In the genomic region with DNA sequence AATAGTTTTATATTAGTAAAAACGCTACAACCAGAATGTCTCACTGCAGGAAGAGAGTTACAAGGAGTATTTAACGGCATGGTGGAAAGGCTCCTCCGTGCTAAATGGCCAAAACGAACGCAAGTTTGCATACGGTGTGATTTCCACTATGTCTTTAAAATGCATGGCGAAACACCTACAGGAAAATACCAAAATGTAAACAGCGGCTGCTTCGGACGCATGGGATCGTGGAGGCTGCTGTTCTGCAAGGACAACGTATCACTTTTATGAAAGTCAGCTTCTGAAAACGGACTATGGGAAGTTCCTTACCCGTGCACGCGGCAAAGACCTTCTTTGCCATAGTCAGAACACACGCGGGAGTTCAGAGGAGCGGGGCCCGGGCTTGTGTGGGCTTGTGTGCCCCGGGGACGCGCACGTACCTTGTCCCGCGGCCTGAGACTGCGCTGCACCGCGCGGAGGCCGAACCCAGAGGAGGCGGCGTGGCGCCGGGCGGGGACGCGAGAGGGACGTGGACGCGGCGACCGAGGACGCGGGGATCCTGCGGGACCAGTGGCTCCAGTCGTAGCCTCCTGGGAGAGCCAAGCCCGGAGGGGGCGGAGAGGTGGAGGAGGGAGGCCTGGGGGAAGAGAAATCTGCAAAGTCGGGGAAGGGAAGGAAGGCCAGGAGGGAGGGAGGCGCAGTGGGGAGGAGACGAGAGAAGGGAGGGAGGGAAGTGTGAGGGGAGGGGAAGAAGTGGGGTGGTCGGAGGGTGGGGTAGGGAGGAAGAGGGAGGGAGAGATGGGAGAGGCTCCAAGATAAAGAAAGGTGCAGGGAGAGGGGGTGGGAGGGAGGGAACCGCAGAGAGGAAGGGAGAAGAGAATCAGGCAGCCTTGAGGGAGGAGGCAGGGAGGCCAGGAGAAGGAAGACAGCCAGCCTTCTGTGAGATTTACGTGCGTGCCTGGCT, we compare ENCODE assay signal across 8 cellular contexts. TPM values are rescaled to one million over a fixed set of nuclear protein-coding genes. Genes with fewer than 3 reads are reported as not detected.
DNase-seq lines count a peak whose midpoint lies in the region; ATAC-seq, FAIRE-seq and TF ChIP-seq lines count a peak whose summit lies in the region.

A gene (minus strand): TSS at position 697 of the 943 bp plus-strand sequence. CDS start 17,140 bp downstream, outside the sequence.

- no peak for TF ChIP-seq EP300 in GM12878 (IDR thresholded peaks at IDR 0.05; ENCODE audit: borderline replicate concordance in 1 of 2, control insufficient read depth in 1 of 2, low read depth in 2 of 2, low read length in 2 of 2)

- ATAC-seq in GM12878: peak; percentile 89

- peak within 1 kb of the TSS; percentile 96 for H2AFZ ChIP-seq in PC-9
- H2AFZ ChIP-seq in GM12878 (ENCODE audit: control insufficient read depth, low read depth, low read length): peak within 1 kb of the TSS; percentile 73

- H3K27ac ChIP-seq in HL-60 (replicated peaks) (peak within 1 kb of the TSS; percentile 59), PC-9 (peak within 1 kb of the TSS; percentile 79), GM12878 (ENCODE audit: control insufficient read depth, insufficient read depth) (peak within 1 kb of the TSS; percentile 5; the same call in 1 of the 2 replicates)

- TF ChIP-seq RAD21 in GM12878 (IDR thresholded peaks at IDR 0.05; ENCODE audit: insufficient read depth, low read depth, low read length): no peak

- intact Hi-C loops in PC-9 (cut with micrococcal nuclease; ENCODE audit: unreplicated experiment) (loop anchor here (1.0 to 5.0 kb wide), 3 partner anchors 23 to 415 kb away; no protein-coding TSS in a partner anchor), GM12878 (cut with micrococcal nuclease; ENCODE audit: unreplicated experiment) (no loop called here)

- SMC1A ChIA-PET in GM12878 (lab: Charles Lee; ENCODE audit: uncharacterized antibody, unreplicated experiment): no interaction called here

- H3K9ac ChIP-seq in GM12878 (ENCODE audit: control insufficient read depth, insufficient read depth, low read length): peak within 1 kb of the TSS; percentile 49; the same call in 1 of the 2 replicates

- POLR2A ChIA-PET in PC-9 (lab: Charles Lee; ENCODE audit: unreplicated experiment) (interaction anchor here (0.9 to 1.1 kb wide), 2 partner anchors 46 to 50 kb away, joined by 4 to 22 read pairs; a partner anchor contains a TSS), GM12878 (lab: Charles Lee) (no interaction called here)

- H3K9me2 ChIP-seq in PC-9 (ENCODE audit: insufficient read depth): no peaks in the 10 kb centered on the region

- H3K4me2 ChIP-seq in PC-9 (peak within 1 kb of the TSS; percentile 83), GM12878 (ENCODE audit: control insufficient read depth, insufficient read depth) (peak within 1 kb of the TSS; percentile 65)

- H3K79me2 ChIP-seq in PC-9 (ENCODE audit: low read depth) (peaks cover 47% of the 10 kb centered on the region), GM12878 (ENCODE audit: control insufficient read depth, insufficient read depth, low read length) (no peaks in the 10 kb centered on the region)

- 9% methylated on average over 46 of the region's 56 CpGs for WGBS in GM12878 (ENCODE audit: insufficient coverage, insufficient replicate concordance, low lambda C conversion rate, missing lambda C conversion rate)

- DNase-seq in DMS79 (lab: John Stamatoyannopoulos, UW) (peak; percentile 50), GM20000 (ENCODE audit: low spot score) (peak; percentile 67), HL-60 (ENCODE audit: low read depth in 1 of 2, low spot score in 1 of 2) (peak; percentile 49 to 51), PC-9 (peak; percentile 56 to 94), GM12878 (ENCODE audit: low read depth, low spot score) (no peak), retina (peak; percentile 83), cerebellar nuclear complex (lab: John Stamatoyannopoulos, UW) (no peak)

- peak within 1 kb of the TSS; percentile 45 for H3K4me3 ChIP-seq in HL-60 (replicated peaks; ENCODE audit: insufficient read depth, low read length)
- peak within 1 kb of the TSS; percentile 79 for H3K4me3 ChIP-seq in PC-9
- H3K4me3 ChIP-seq in GM12878: peak within 1 kb of the TSS; percentile 78
- peak within 1 kb of the TSS; percentile 70 for H3K4me3 ChIP-seq in iPS-11a (ENCODE audit: low read depth, low read length)

- no peak for TF ChIP-seq CTCF in GM20000 (IDR thresholded peaks at IDR 0.05; ENCODE audit: extremely low read depth, missing control alignments)
- TF ChIP-seq CTCF in HL-60 (IDR thresholded peaks at IDR 0.05; ENCODE audit: insufficient read depth, low read length): no peak
- TF ChIP-seq CTCF in PC-9 (conservative IDR thresholded peaks at IDR 0.05): no peak
- no peak for TF ChIP-seq CTCF in GM12878 (IDR thresholded peaks at IDR 0.05 in 2 of 3, conservative IDR thresholded peaks at IDR 0.05 in 1 of 3; ENCODE audit: control insufficient read depth in 2 of 3, extremely low read depth in 1 of 3, insufficient read depth in 1 of 3, low read depth in 3 of 3, low read length in 3 of 3)

- in situ Hi-C loops in GM12878 (cut with MboI): no loop called here

- RAD21 ChIA-PET in GM12878 (lab: Charles Lee; ENCODE audit: unreplicated experiment): no interaction called here

- H3K9me3 ChIP-seq in PC-9 (ENCODE audit: insufficient read depth, low read depth): no peaks in the 10 kb centered on the region; the same call in 1 of the 2 replicates
- H3K9me3 ChIP-seq in GM12878 (replicated peaks; ENCODE audit: control insufficient read depth, insufficient read depth, low read length): no peaks in the 10 kb centered on the region

- H3K36me3 ChIP-seq in PC-9 (ENCODE audit: low read depth): no peaks in the 10 kb centered on the region
- no peaks in the 10 kb centered on the region for H3K36me3 ChIP-seq in GM12878 (ENCODE audit: control insufficient read depth in 2 of 2, insufficient read depth in 2 of 2, low read length in 1 of 2)

- peaks cover 41% of the 10 kb centered on the region for H3F3A ChIP-seq in PC-9 (ENCODE audit: insufficient read depth, low read depth)

- TSS peak; percentile 32 for BruUV-seq in PC-9 (replicated peaks; lab: Mats Ljungman, UMichigan)
- no TSS peak for BruUV-seq in GM12878 (replicated peaks; lab: Mats Ljungman, UMichigan)

- CTCF ChIA-PET in PC-9 (lab: Charles Lee) (no interaction called here), GM12878 (lab: Yijun Ruan, JAX) (interaction anchor here (0.7 kb wide), 1 partner anchor 71 kb away, joined by 3 read pairs; no protein-coding TSS in a partner anchor)

- TF ChIP-seq POLR2A in GM12878 (IDR thresholded peaks at IDR 0.05; ENCODE audit: low read depth, low read length): peak; percentile 78

- H3K27me3 ChIP-seq in HL-60 (ENCODE audit: insufficient read depth, poor library complexity, severe bottlenecking) (no peaks in the 10 kb centered on the region), PC-9 (ENCODE audit: insufficient read depth, low read depth) (no peaks in the 10 kb centered on the region), GM12878 (replicated peaks in 1 of 2; ENCODE audit: control insufficient read depth in 2 of 2, insufficient read depth in 2 of 2, low read length in 1 of 2) (no peaks in the 10 kb centered on the region; a peak in 1 of 4 replicates)

- FAIRE-seq in GM12878 (lab: Jason Lieb, UNC): peak; percentile 56

- H4K20me1 ChIP-seq in PC-9 (ENCODE audit: insufficient read depth) (no peaks in the 10 kb centered on the region), GM12878 (ENCODE audit: control insufficient read depth, insufficient read depth) (no peaks in the 10 kb centered on the region)

- H3K4me1 ChIP-seq in PC-9 (replicated peaks; ENCODE audit: insufficient read depth) (peaks cover 44% of the 10 kb centered on the region), GM12878 (ENCODE audit: control insufficient read depth, insufficient read depth, low read length) (peaks cover 3% of the 10 kb centered on the region; the same call in 1 of the 2 replicates)

TF ChIP-seq in GM12878, 131 proteins besides CTCF, POLR2A, EP300 and RAD21 (continues in another document):
- TF ChIP-seq, protein P1, sequence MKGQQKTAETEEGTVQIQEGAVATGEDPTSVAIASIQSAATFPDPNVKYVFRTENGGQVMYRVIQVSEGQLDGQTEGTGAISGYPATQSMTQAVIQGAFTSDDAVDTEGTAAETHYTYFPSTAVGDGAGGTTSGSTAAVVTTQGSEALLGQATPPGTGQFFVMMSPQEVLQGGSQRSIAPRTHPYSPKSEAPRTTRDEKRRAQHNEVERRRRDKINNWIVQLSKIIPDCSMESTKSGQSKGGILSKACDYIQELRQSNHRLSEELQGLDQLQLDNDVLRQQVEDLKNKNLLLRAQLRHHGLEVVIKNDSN (IDR thresholded peaks at IDR 0.05; ENCODE audit: borderline replicate concordance, extremely low read length, insufficient read depth, low read depth, low read length): no peak
- TF ChIP-seq ZZZ3 (IDR thresholded peaks at IDR 0.05; ENCODE audit: control insufficient read depth, insufficient read length, low read depth) (no peak), CEBPB (IDR thresholded peaks at IDR 0.05; ENCODE audit: borderline replicate concordance in 1 of 2, low read depth in 2 of 2, low read length in 2 of 2) (no peak), TAF1 (IDR thresholded peaks at IDR 0.05; ENCODE audit: borderline replicate concordance, low read depth, low read length) (no peak)

RNA-seq across cellular contexts. Expression of the gene that starts here (rescaled TPM):
- total RNA-seq in PC-9 (2021): 286 and 294 TPM in 2 replicates
- total RNA-seq in GM12878 (2013; cell fraction: nucleolus; rRNA removed): 1.0 TPM in 1 of 2 replicates, not detected in the other
- 1.8 and 2.0 TPM in 2 replicates for total RNA-seq in GM12878 (2014; rRNA removed)
- total RNA-seq in GM12878 (2014; rRNA removed; fragmentation: Illumina TruSeq; extraction: Trizol): 4.2 and 4.7 TPM in 2 replicates
- total RNA-seq in GM12878 (2021): 8.0 TPM in 2 replicates
- 3.8 TPM for polyA plus RNA-seq in GM12878 (2011; ENCODE audit: low read depth)
- 3.4 and 5.0 TPM in 2 replicates for polyA plus RNA-seq in GM12878 (2011; rRNA removed)
- 6.4 and 8.6 TPM in 2 replicates for polyA plus RNA-seq in GM12878 (2011; cell fraction: cytosol; rRNA removed)
- 1.0 and 1.8 TPM in 2 replicates for polyA plus RNA-seq in GM12878 (2011; cell fraction: nucleus; rRNA removed)
- polyA plus RNA-seq in GM12878 (2012): 7.7 and 10.0 TPM in 2 replicates
- polyA plus RNA-seq in GM12878 (2014; fragmentation: Illumina TruSeq; extraction: Trizol): 9.2 and 13.6 TPM in 2 replicates
- polyA plus RNA-seq in GM12878 (2014; fragmentation: Nextera tagmentation; extraction: Ambion mirVana): 1 to 10 TPM; 4.9 to 7.0 TPM
- polyA plus RNA-seq in GM12878 (2014; rRNA removed): 9.0 and 10.5 TPM in 2 replicates
- polyA plus RNA-seq in GM12878 (2016; fragmentation: Nextera tagmentation; extraction: Ambion mirVana): 10 to 100 TPM; 13.6 to 15.6 TPM
- 3.1 and 4.4 TPM in 2 replicates for polyA minus RNA-seq in GM12878 (2011; rRNA and poly(A)+ RNA removed)
- 3.3 and 5.4 TPM in 2 replicates for polyA minus RNA-seq in GM12878 (2011; cell fraction: cytosol; rRNA and poly(A)+ RNA removed)
- polyA minus RNA-seq in GM12878 (2011; cell fraction: nucleus; rRNA and poly(A)+ RNA removed): 0.97 and 2.9 TPM in 2 replicates

Comparison
In these comparisons a context has a peak if more than half of its experiments do, and no peak if none do; other contexts are left out.
1. RNA of the gene that starts here (total RNA-seq): 286 to 294 TPM in PC-9; 1.0 to 8.0 TPM in GM12878; every median in the first group is over 10 times any median in the second.
2. DNase-seq: peak in DMS79 (single experiment), GM20000 (single experiment), HL-60 (2 of 2), PC-9 (2 of 2) and retina (single experiment); none in GM12878 (single experiment) and cerebellar nuclear complex (0 of 2).
3. H3K27ac ChIP-seq: peak in every context shown above with its lines; median percentile 79 in PC-9; 59 in HL-60; 5 in GM12878.
4. Peak in every context shown above with its lines, with median percentiles within 50 percentile points of each other: H3K4me3 ChIP-seq.